8 cellular contexts compared by ENCODE assay signal in genomic region chr12:57590892-57591566, GRCh38. TPM values are rescaled to one million over a fixed set of nuclear protein-coding genes. Genes with fewer than 3 reads are reported as not detected.
DNase-seq lines count a peak whose midpoint lies in the region; ATAC-seq and TF ChIP-seq lines count a peak whose summit lies in the region.

Gene PIP4K2C (plus strand): TSS chr12:57591192. CDS start chr12:57591290, 98 bp downstream.

- no peak for TF ChIP-seq CTCF in AG10803 (conservative IDR thresholded peaks at IDR 0.05; ENCODE audit: low read length)
- TF ChIP-seq CTCF in colonic mucosa (IDR thresholded peaks at IDR 0.05) = no peak

- peak; percentile 99 for ATAC-seq in GM19025 (IDR thresholded peaks at IDR 0.05; ENCODE audit: low read depth, unreplicated experiment)
- ATAC-seq in HG03175 (IDR thresholded peaks at IDR 0.05; ENCODE audit: unreplicated experiment) = peak; percentile 91

- intact Hi-C loops in colonic mucosa (cut with DNase I) = no loop called here

- DNase-seq in AG10803 (ENCODE audit: low read depth) (peak; percentile 29), NCI-H510A treated with DMSO at 0.1 percent for 48 hours (lab: John Stamatoyannopoulos, UW) (peak; percentile 81), colonic mucosa (peak; percentile 86), left kidney (ENCODE audit: low read depth, low spot score) (peak; percentile 95)
- DNase-seq in activated CD4-positive, alpha-beta T cell treated with anti-CD3 and anti-CD28 coated beads for 48 hours = peak; percentile 82
- DNase-seq in stimulated activated CD4-positive, alpha-beta T cell treated with anti-CD3 and anti-CD28 coated beads, Interleukin-1b, Interleukin-23, amount 100 ng/mL, for 48 hours = peak; percentile 77

- no peaks in the 10 kb centered on the region for H3K36me3 ChIP-seq in colonic mucosa

- no peaks in the 10 kb centered on the region for H3K4me1 ChIP-seq in colonic mucosa

- H3K27me3 ChIP-seq in colonic mucosa = no peaks in the 10 kb centered on the region

- peak within 1 kb of the TSS; percentile 40 for H3K27ac ChIP-seq in colonic mucosa

- peak within 1 kb of the TSS; percentile 84 for H3K4me3 ChIP-seq in AG10803 (ENCODE audit: low read length)
- H3K4me3 ChIP-seq in colonic mucosa = peak within 1 kb of the TSS; percentile 100

- H3K9ac ChIP-seq in colonic mucosa (ENCODE audit: low read depth in 2 of 2, low read length in 2 of 2) = peak within 1 kb of the TSS; percentile 84 to 87

- no peaks in the 10 kb centered on the region for H3K9me3 ChIP-seq in colonic mucosa

RNA-seq across cellular contexts. Expression of gene PIP4K2C, which starts in this region (rescaled TPM):
- 10 to 100 TPM; 43.6 to 60.2 TPM for total RNA-seq in colonic mucosa

Comparison
In these comparisons a context has a peak if more than half of its experiments do, and no peak if none do; other contexts are left out.
1. Peak in every context shown above with its lines: DNase-seq, ATAC-seq, H3K4me3 ChIP-seq and H3K27ac ChIP-seq.
2. DNase-seq: peak in every context shown above with its lines; median percentile 95 in left kidney; 86 in colonic mucosa; 82 in activated CD4-positive, alpha-beta T cell treated with anti-CD3 and anti-CD28 coated beads for 48 hours; 81 in NCI-H510A treated with DMSO at 0.1 percent for 48 hours; 77 in stimulated activated CD4-positive, alpha-beta T cell treated with anti-CD3 and anti-CD28 coated beads, Interleukin-1b, Interleukin-23, amount 100 ng/mL, for 48 hours; 29 in AG10803.